Comparison of ENCODE assay signal across 16 cellular contexts in genomic region chr1:88659552-88659951, GRCh38. TPM values are rescaled to one million over a fixed set of nuclear protein-coding genes. Genes with fewer than 3 reads are reported as not detected.
DNase-seq lines count a peak whose midpoint lies in the region; ATAC-seq, FAIRE-seq and TF ChIP-seq lines count a peak whose summit lies in the region.
"Had no signal": no experiment of that assay in that cellular context is flagged by ENCODE, and none has a peak within 500 bp of the region (broad histone marks: within the 10 kb centered on the region; RNA-seq: fewer than 3 reads in every experiment).

No MANE protein-coding gene starts in this region.

- TF ChIP-seq CTCF in D721Med (IDR thresholded peaks at IDR 0.05; ENCODE audit: insufficient read depth, missing control alignments): no peak

- H3K4me1 Mint-ChIP-seq in activated T-cell treated with anti-CD3 and anti-CD28 coated beads, Interleukin-2, amount 50 U/mL, for 24 hours (ENCODE audit: low read depth): peaks cover 30% of the 10 kb centered on the region
- H3K4me1 Mint-ChIP-seq in activated T-cell treated with anti-CD3 and anti-CD28 coated beads, Interleukin-2, amount 50 U/mL, for 4 hours (ENCODE audit: low read depth): peaks cover 24% of the 10 kb centered on the region
- peaks cover 9% of the 10 kb centered on the region for H3K4me1 Mint-ChIP-seq in activated T-helper 17 cell treated with anti-CD3 and anti-CD28 coated beads, Interleukin-2, amount 50 U/mL, for 72 hours
- H3K4me1 Mint-ChIP-seq in stimulated activated effector memory CD8-positive, alpha-beta T cell treated with anti-CD3 and anti-CD28 coated beads, Interleukin-12 subunit alpha, Interleukin-12 subunit beta, amount 100 ng/mL, for 72 hours: no peaks in the 10 kb centered on the region
- H3K4me1 Mint-ChIP-seq: CD14-positive monocyte had no signal

- no peaks in the 10 kb centered on the region for H3K9me3 Mint-ChIP-seq in activated T-cell treated with anti-CD3 and anti-CD28 coated beads, Interleukin-2, amount 50 U/mL, for 24 hours
- H3K9me3 Mint-ChIP-seq in activated T-cell treated with anti-CD3 and anti-CD28 coated beads, Interleukin-2, amount 50 U/mL, for 4 hours: no peaks in the 10 kb centered on the region
- H3K9me3 Mint-ChIP-seq in activated T-helper 17 cell treated with anti-CD3 and anti-CD28 coated beads, Interleukin-2, amount 50 U/mL, for 72 hours: no peaks in the 10 kb centered on the region
- no peaks in the 10 kb centered on the region for H3K9me3 Mint-ChIP-seq in stimulated activated effector memory CD8-positive, alpha-beta T cell treated with anti-CD3 and anti-CD28 coated beads, Interleukin-12 subunit alpha, Interleukin-12 subunit beta, amount 100 ng/mL, for 72 hours
- H3K9me3 Mint-ChIP-seq: CD8-positive, alpha-beta memory T cell had no signal

- H3K27ac Mint-ChIP-seq in activated T-cell treated with anti-CD3 and anti-CD28 coated beads, Interleukin-2, amount 50 U/mL, for 24 hours: peak overlapping the region; percentile 20
- H3K27ac Mint-ChIP-seq in activated T-helper 17 cell treated with anti-CD3 and anti-CD28 coated beads, Interleukin-2, amount 50 U/mL, for 72 hours: no peak overlapping the region
- H3K27ac Mint-ChIP-seq in stimulated activated effector memory CD8-positive, alpha-beta T cell treated with anti-CD3 and anti-CD28 coated beads, Interleukin-12 subunit alpha, Interleukin-12 subunit beta, amount 100 ng/mL, for 72 hours: no peak overlapping the region
- H3K27ac Mint-ChIP-seq: CD14-positive monocyte; CD8-positive, alpha-beta memory T cell had no signal

- no peak overlapping the region for H3K4me3 Mint-ChIP-seq in activated T-cell treated with anti-CD3 and anti-CD28 coated beads, Interleukin-2, amount 50 U/mL, for 24 hours
- no peak overlapping the region for H3K4me3 Mint-ChIP-seq in activated T-cell treated with anti-CD3 and anti-CD28 coated beads, Interleukin-2, amount 50 U/mL, for 4 hours
- no peak overlapping the region for H3K4me3 Mint-ChIP-seq in activated T-helper 17 cell treated with anti-CD3 and anti-CD28 coated beads, Interleukin-2, amount 50 U/mL, for 72 hours
- H3K4me3 Mint-ChIP-seq in stimulated activated effector memory CD8-positive, alpha-beta T cell treated with anti-CD3 and anti-CD28 coated beads, Interleukin-12 subunit alpha, Interleukin-12 subunit beta, amount 100 ng/mL, for 72 hours: no peak overlapping the region
- H3K4me3 Mint-ChIP-seq: CD14-positive monocyte; CD8-positive, alpha-beta memory T cell had no signal

- FAIRE-seq in D721Med (lab: Jason Lieb, UNC): peak; percentile 71
- FAIRE-seq: GM12878, GM18507, HepG2, HTR-8/SVneo had no signal

- no peak for DNase-seq in activated T-cell treated with anti-CD3 and anti-CD28 coated beads, Interleukin-2, amount 50 U/mL, for 24 hours
- no peak for DNase-seq in activated T-cell treated with anti-CD3 and anti-CD28 coated beads, Interleukin-2, amount 50 U/mL, for 4 hours
- no peak for DNase-seq in D721Med (ENCODE audit: insufficient read length, low spot score)
- no peak for DNase-seq in stimulated activated effector memory CD8-positive, alpha-beta T cell treated with anti-CD3 and anti-CD28 coated beads, Interleukin-12 subunit alpha, Interleukin-12 subunit beta, amount 100 ng/mL, for 72 hours (ENCODE audit: low spot score in 2 of 2)
- DNase-seq in left lobe of liver (ENCODE audit: low spot score): no peak
- no peak for DNase-seq in amniotic stem cell (lab: John Stamatoyannopoulos, UW)
- DNase-seq: Caco-2; CD8-positive, alpha-beta memory T cell; DMS79 had no signal

- no peaks in the 10 kb centered on the region for H3K36me3 Mint-ChIP-seq in activated T-cell treated with anti-CD3 and anti-CD28 coated beads, Interleukin-2, amount 50 U/mL, for 24 hours (ENCODE audit: low read depth)
- H3K36me3 Mint-ChIP-seq in activated T-cell treated with anti-CD3 and anti-CD28 coated beads, Interleukin-2, amount 50 U/mL, for 4 hours (ENCODE audit: insufficient read depth): no peaks in the 10 kb centered on the region
- H3K36me3 Mint-ChIP-seq in activated T-helper 17 cell treated with anti-CD3 and anti-CD28 coated beads, Interleukin-2, amount 50 U/mL, for 72 hours (ENCODE audit: low read depth): no peaks in the 10 kb centered on the region
- no peaks in the 10 kb centered on the region for H3K36me3 Mint-ChIP-seq in stimulated activated effector memory CD8-positive, alpha-beta T cell treated with anti-CD3 and anti-CD28 coated beads, Interleukin-12 subunit alpha, Interleukin-12 subunit beta, amount 100 ng/mL, for 72 hours
- H3K36me3 Mint-ChIP-seq: CD14-positive monocyte; CD8-positive, alpha-beta memory T cell had no signal

- H3K27me3 Mint-ChIP-seq in activated T-cell treated with anti-CD3 and anti-CD28 coated beads, Interleukin-2, amount 50 U/mL, for 24 hours: no peaks in the 10 kb centered on the region
- H3K27me3 Mint-ChIP-seq in activated T-cell treated with anti-CD3 and anti-CD28 coated beads, Interleukin-2, amount 50 U/mL, for 4 hours (ENCODE audit: low read depth): no peaks in the 10 kb centered on the region
- H3K27me3 Mint-ChIP-seq in activated T-helper 17 cell treated with anti-CD3 and anti-CD28 coated beads, Interleukin-2, amount 50 U/mL, for 72 hours: no peaks in the 10 kb centered on the region

- no peak for ATAC-seq in activated T-cell treated with anti-CD3 and anti-CD28 coated beads, Interleukin-2, amount 50 U/mL, for 4 hours
- peak; percentile 43 for ATAC-seq in activated T-helper 17 cell treated with anti-CD3 and anti-CD28 coated beads, Interleukin-2, amount 50 U/mL, for 72 hours (replicated peaks)
- ATAC-seq in stimulated activated effector memory CD8-positive, alpha-beta T cell treated with anti-CD3 and anti-CD28 coated beads, Interleukin-12 subunit alpha, Interleukin-12 subunit beta, amount 100 ng/mL, for 72 hours: peak; percentile 56
- no peak for ATAC-seq in left lobe of liver
- ATAC-seq: GM12878, HCT116, HepG2 had no signal

RNA-seq across cellular contexts. Expression of gene PKN2, which starts 24.5 kb away (rescaled TPM):
- 10 to 100 TPM; 10.9 to 12.8 (median 11.7) TPM for total RNA-seq in activated T-cell treated with anti-CD3 and anti-CD28 coated beads, Interleukin-2, amount 50 U/mL, for 4 hours
- 10 to 100 TPM; 23.7 to 24.1 TPM for total RNA-seq in activated T-helper 17 cell treated with anti-CD3 and anti-CD28 coated beads, Interleukin-2, amount 50 U/mL, for 72 hours
- 12.1 TPM for total RNA-seq in left lobe of liver

Comparison
In these comparisons a context has a peak if more than half of its experiments do, and no peak if none do; other contexts are left out.
1. ATAC-seq: peak in activated T-helper 17 cell treated with anti-CD3 and anti-CD28 coated beads, Interleukin-2, amount 50 U/mL, for 72 hours (single experiment) and stimulated activated effector memory CD8-positive, alpha-beta T cell treated with anti-CD3 and anti-CD28 coated beads, Interleukin-12 subunit alpha, Interleukin-12 subunit beta, amount 100 ng/mL, for 72 hours (single experiment); none in activated T-cell treated with anti-CD3 and anti-CD28 coated beads, Interleukin-2, amount 50 U/mL, for 4 hours (0 of 2) and left lobe of liver (single experiment).